15 cellular contexts compared by ENCODE assay signal in genomic region chr15:39586387-39587171, GRCh38. TPM values are rescaled to one million over a fixed set of nuclear protein-coding genes. Genes with fewer than 3 reads are reported as not detected.
A peak's percentile ranks its signal among the peaks of the same experiment; 100 is the strongest.
DNase-seq lines count a peak whose midpoint lies in the region; FAIRE-seq and TF ChIP-seq lines count a peak whose summit lies in the region.
"Had no signal": no experiment of that assay in that cellular context is flagged by ENCODE, and none has a peak within 500 bp of the region (broad histone marks: within the 10 kb centered on the region; RNA-seq: fewer than 3 reads in every experiment).

No MANE protein-coding gene starts in this region.

- H3K36me3 Mint-ChIP-seq in chondrocyte (ENCODE audit: low read depth) = peaks cover 90% of the 10 kb centered on the region

- peaks cover 95% of the 10 kb centered on the region for H3K4me1 Mint-ChIP-seq in chondrocyte (ENCODE audit: low read depth)

- H3K27me3 Mint-ChIP-seq in chondrocyte (ENCODE audit: low read depth) = no peaks in the 10 kb centered on the region

- H3K27ac ChIP-seq in kidney (ENCODE audit: low read depth in 2 of 2, low read length in 2 of 2) (peak overlapping the region; percentile 4 to 6), thyroid gland (no peak overlapping the region)

- TF ChIP-seq CTCF in chondrocyte (IDR thresholded peaks at IDR 0.05) (no peak), kidney (IDR thresholded peaks at IDR 0.05; ENCODE audit: borderline replicate concordance, extremely low read depth, insufficient read depth) (no peak), thyroid gland (IDR thresholded peaks at IDR 0.05) (no peak)

- H3K4me3 ChIP-seq in kidney (ENCODE audit: low read length in 2 of 2) (no peak overlapping the region), thyroid gland (replicated peaks in 1 of 3) (no peak overlapping the region)

- DNase-seq in DMS53 (lab: John Stamatoyannopoulos, UW) (peak; percentile 14), DMS53 treated with DMSO at 0.1 percent for 48 hours (lab: John Stamatoyannopoulos, UW; ENCODE audit: unreplicated experiment) (no peak), chondrocyte (ENCODE audit: low spot score) (no peak), kidney (no peak), stromal cell of bone marrow (ENCODE audit: low read depth) (peak; percentile 81), D341Med (ENCODE audit: low spot score) (no peak), thyroid gland (no peak), NK-92 (lab: John Stamatoyannopoulos, UW; ENCODE audit: unreplicated experiment) (no peak)
- DNase-seq: activated CD8-positive, alpha-beta memory T cell treated with anti-CD3 and anti-CD28 coated beads, Interleukin-2, amount 50 U/mL, for 48 hours; amygdala; DMS79 treated with DMSO at 0.1 percent for 48 hours; occipital lobe; substantia nigra had no signal

- H3K27ac Mint-ChIP-seq in chondrocyte (ENCODE audit: unreplicated experiment) = peak overlapping the region; percentile 72

- peak overlapping the region in 1 of 2 donors; percentile 17 for H3K9ac ChIP-seq in kidney (ENCODE audit: low read length in 2 of 2)

- WGBS in thyroid gland, 2 donors = 74% methylated on average over 11 of the region's 11 CpGs

- H3K4me3 Mint-ChIP-seq in chondrocyte (ENCODE audit: unreplicated experiment) = peak overlapping the region; percentile 99

- no peak for TF ChIP-seq POLR2A in thyroid gland (IDR thresholded peaks at IDR 0.05)

- H3K27me3 ChIP-seq in thyroid gland = no peaks in the 10 kb centered on the region

- peaks cover 57 to 98% of the 10 kb centered on the region in 2 donors for H3K36me3 ChIP-seq in kidney (ENCODE audit: control insufficient read depth in 1 of 2, insufficient read depth in 2 of 2, low read length in 2 of 2)
- peaks cover 8 to 12% of the 10 kb centered on the region in 2 donors for H3K36me3 ChIP-seq in thyroid gland

- intact Hi-C loops in kidney (cut with DNase I) = loop anchor here (10.0 kb wide), 1 partner anchor 882 kb away; no protein-coding TSS in a partner anchor
- intact Hi-C loops in thyroid gland (cut with DNase I) = loop anchor here (10.0 kb wide), 1 partner anchor 168 kb away; no protein-coding TSS in a partner anchor

- no peak for FAIRE-seq in kidney (lab: Jason Lieb, UNC)
- FAIRE-seq: GM18507, TTC549 had no signal

- no peaks in the 10 kb centered on the region for H3K9me3 ChIP-seq in kidney (ENCODE audit: control insufficient read depth in 1 of 2, low read length in 2 of 2)
- no peaks in the 10 kb centered on the region for H3K9me3 ChIP-seq in thyroid gland

- no peaks in the 10 kb centered on the region for H3K9me3 Mint-ChIP-seq in chondrocyte (ENCODE audit: low read depth)

- H3K4me1 ChIP-seq in kidney (ENCODE audit: control insufficient read depth in 1 of 2, insufficient read depth in 1 of 2, low read depth in 1 of 2, low read length in 2 of 2) (peaks cover 53 to 55% of the 10 kb centered on the region in 2 donors), thyroid gland (no peaks in the 10 kb centered on the region)

RNA-seq across cellular contexts. Expression of gene THBS1, which starts 5.7 kb away (rescaled TPM):
- total RNA-seq in chondrocyte (1,967 to 2,361 TPM (median 2,311 TPM) in 3 replicates), kidney (377 TPM), thyroid gland (100 to 1,000 TPM in 1 of 4 donors, 10 to 100 TPM in 3; 15.3 to 155 (median 57.8) TPM)
- 26.4 TPM for polyA plus RNA-seq in kidney (ENCODE audit: insufficient read depth, low read depth, low replicate concordance)

Comparison
In these comparisons a context has a peak if more than half of its experiments do, and no peak if none do; other contexts are left out.
1. DNase-seq: peak in DMS53 (single experiment) and stromal cell of bone marrow (single experiment); none in DMS53 treated with DMSO at 0.1 percent for 48 hours (single experiment), chondrocyte (single experiment), kidney (single experiment), D341Med (single experiment), thyroid gland (0 of 2) and NK-92 (single experiment).
2. H3K27ac ChIP-seq: peak in kidney (2 of 2); none in thyroid gland (0 of 3).